ENCODE assay signal across 4 cellular contexts in the genomic region with DNA sequence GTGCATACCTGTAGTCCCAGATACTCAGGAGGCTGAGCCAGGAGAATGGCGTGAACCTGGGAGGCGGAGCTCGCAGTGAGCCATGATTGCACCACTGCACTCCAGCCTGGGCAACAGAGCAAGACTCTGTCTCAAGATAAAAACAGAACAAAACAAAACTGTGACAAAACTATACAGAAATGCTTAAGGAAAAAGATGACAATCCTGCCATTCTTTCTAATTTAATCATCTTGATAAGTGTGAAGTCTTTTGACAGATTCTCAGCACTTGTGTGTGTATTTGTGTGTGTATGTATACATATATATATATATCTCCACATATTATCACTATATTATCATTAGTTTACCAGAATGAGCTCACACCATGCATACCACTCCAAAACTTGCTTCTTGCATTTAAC. TPM values are rescaled to one million over a fixed set of nuclear protein-coding genes. Genes with fewer than 3 reads are reported as not detected.
"Had no signal": no experiment of that assay in that cellular context is flagged by ENCODE, and none has a peak within 500 bp of the region (broad histone marks: within the 10 kb centered on the region; RNA-seq: fewer than 3 reads in every experiment).

No MANE protein-coding gene starts in this region.

- H3K4me3 ChIP-seq: GM12878 had no signal

- ATAC-seq: GM12878 had no signal

- DNase-seq: GDM1, GF-D8 had no signal

RNA-seq across cellular contexts. Expression of gene HTR2A, which starts 12.3 kb away (rescaled TPM):
- total RNA-seq: G401, GM12878 had no signal
- polyA plus RNA-seq: GM12878 had no signal
